In genomic region chr17:17739388-17740066, GRCh38 we compare ENCODE assay signal across 8 cellular contexts. TPM values are rescaled to one million over a fixed set of nuclear protein-coding genes. Genes with fewer than 3 reads are reported as not detected.
DNase-seq lines count a peak whose midpoint lies in the region; ATAC-seq, FAIRE-seq and TF ChIP-seq lines count a peak whose summit lies in the region.

No MANE protein-coding gene starts in this region.

- H3K27ac ChIP-seq in C4-2B = peak overlapping the region; percentile 7; the same call in 1 of the 2 replicates
- H3K27ac ChIP-seq in RWPE2 (ENCODE audit: poor library complexity, severe bottlenecking) = peak overlapping the region; percentile 77
- H3K27ac ChIP-seq in gastroesophageal sphincter = peak overlapping the region; percentile 8 to 82 (median 76)
- H3K27ac ChIP-seq in pancreas = peak overlapping the region; percentile 43 to 81 (median 68)

- WGBS in gastroesophageal sphincter (ENCODE audit: low coverage in 1 of 2), 2 donors = 33 to 71% methylated on average over 1 of the region's 10 CpGs
- 35 to 42% methylated on average over 10 of the region's 10 CpGs for WGBS in pancreas, 2 donors

- H3K36me3 ChIP-seq in RWPE2 (ENCODE audit: low read depth) = no peaks in the 10 kb centered on the region
- H3K36me3 ChIP-seq in gastroesophageal sphincter = no peaks in the 10 kb centered on the region
- H3K36me3 ChIP-seq in pancreas = no peaks in the 10 kb centered on the region

- no peak for FAIRE-seq in pancreas (lab: Jason Lieb, UNC)

- no peak for DNase-seq in RWPE2 (ENCODE audit: low spot score)
- DNase-seq in pancreas = peak in 1 of 6 donors; percentile 33
- DNase-seq in NCI-H2196 (lab: John Stamatoyannopoulos, UW; ENCODE audit: unreplicated experiment) = no peak
- DNase-seq in NCI-H446 treated with DMSO at 0.1 percent for 48 hours (lab: John Stamatoyannopoulos, UW) = no peak
- DNase-seq in NCI-H2081 (lab: John Stamatoyannopoulos, UW) = no peak
- DNase-seq in NCI-H187 (lab: John Stamatoyannopoulos, UW) = no peak

- intact Hi-C loops in pancreas (cut with DNase I) = loop anchor here in 1 of 3 donors (10.0 kb wide), 1 partner anchor 45 kb away; no protein-coding TSS in a partner anchor

- TF ChIP-seq POLR2A in gastroesophageal sphincter (IDR thresholded peaks at IDR 0.05) = no peak

- no peak for TF ChIP-seq EP300 in gastroesophageal sphincter (IDR thresholded peaks at IDR 0.05)

- no peaks in the 10 kb centered on the region for H3K9me3 ChIP-seq in RWPE2 (ENCODE audit: severe bottlenecking)
- no peaks in the 10 kb centered on the region for H3K9me3 ChIP-seq in gastroesophageal sphincter
- H3K9me3 ChIP-seq in pancreas = no peaks in the 10 kb centered on the region

- ATAC-seq in RWPE2 (ENCODE audit: low read depth) (peak; percentile 56), gastroesophageal sphincter (peak; percentile 71), pancreas (peak; percentile 28 to 64 (median 60))

- H3K27me3 ChIP-seq in RWPE2 (ENCODE audit: insufficient read depth, poor library complexity, severe bottlenecking) (no peaks in the 10 kb centered on the region), gastroesophageal sphincter (no peaks in the 10 kb centered on the region), pancreas (no peaks in the 10 kb centered on the region)

- peaks cover 39% of the 10 kb centered on the region for H3K4me1 ChIP-seq in RWPE2 (ENCODE audit: insufficient read depth, poor library complexity, severe bottlenecking)
- H3K4me1 ChIP-seq in gastroesophageal sphincter = peaks cover 3 to 72% (median 58%) of the 10 kb centered on the region in 3 donors
- peaks cover 12 to 27% (median 19%) of the 10 kb centered on the region in 3 donors for H3K4me1 ChIP-seq in pancreas

- TF ChIP-seq CTCF in C4-2B (conservative IDR thresholded peaks at IDR 0.05) (no peak), RWPE2 (IDR thresholded peaks at IDR 0.05; ENCODE audit: poor library complexity, severe bottlenecking) (no peak), gastroesophageal sphincter (IDR thresholded peaks at IDR 0.05) (no peak), pancreas (IDR thresholded peaks at IDR 0.05) (no peak)

- H3K4me3 ChIP-seq in RWPE2 (ENCODE audit: severe bottlenecking) (no peak overlapping the region), gastroesophageal sphincter (no peak overlapping the region), pancreas (no peak overlapping the region)

RNA-seq across cellular contexts. Expression of gene RAI1, which starts 58.3 kb away (rescaled TPM):
- 10 to 100 TPM; 15.9 to 39.7 (median 28.3) TPM for total RNA-seq in gastroesophageal sphincter
- total RNA-seq in pancreas = 10 to 100 TPM; 12.1 to 21.6 (median 13.5) TPM
- polyA plus RNA-seq in pancreas = 10 to 100 TPM; 21.1 to 23.9 TPM

Comparison
In these comparisons a context has a peak if more than half of its experiments do, and no peak if none do; other contexts are left out.
1. H3K27ac ChIP-seq: peak in every context shown above with its lines; median percentile 77 in RWPE2; 76 in gastroesophageal sphincter; 68 in pancreas; 7 in C4-2B.